33 cellular contexts compared by ENCODE assay signal in the genomic region with DNA sequence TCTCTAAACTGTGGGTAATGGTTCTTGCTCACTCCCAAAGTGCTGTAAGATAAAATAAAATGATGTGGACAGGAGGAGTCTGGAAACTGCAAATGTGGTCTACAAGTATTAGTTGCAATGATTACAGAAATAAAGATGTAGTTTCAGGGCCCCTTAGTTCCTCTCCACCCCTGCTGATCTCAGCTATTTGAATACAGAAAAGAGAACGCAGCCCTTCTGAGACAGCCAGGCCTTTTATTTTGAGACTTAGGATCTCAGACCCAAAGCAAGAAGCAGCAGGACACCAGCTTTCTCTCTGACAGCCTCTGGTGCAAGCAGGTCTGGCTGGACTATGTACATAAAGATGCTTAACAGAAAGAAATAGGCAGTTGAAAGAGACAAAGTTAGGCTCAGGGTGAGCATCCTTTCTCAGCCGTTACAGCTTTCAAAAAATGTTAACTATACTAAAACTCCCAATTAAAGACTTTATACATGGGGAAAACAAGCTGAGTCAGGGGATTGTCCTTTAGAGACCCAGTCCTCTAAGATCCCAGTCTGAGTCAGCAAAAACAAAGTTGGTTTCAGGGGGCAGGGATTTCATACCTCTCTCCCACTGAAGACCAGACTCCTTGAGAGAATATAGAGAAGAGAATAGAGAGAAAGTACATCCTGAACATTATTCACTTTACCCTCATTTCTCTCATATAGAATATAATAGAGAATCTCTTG.
"Had no signal": no experiment of that assay in that cellular context is flagged by ENCODE, and none has a peak within 500 bp of the region (broad histone marks: within the 10 kb centered on the region; RNA-seq: fewer than 3 reads in every experiment).

No MANE protein-coding gene starts in this region.

- H3K27me3 ChIP-seq: adrenal gland, body of pancreas, cardiac muscle cell, dorsolateral prefrontal cortex, uterus had no signal

- H3K4me2 ChIP-seq: hepatocyte had no signal

- H2AFZ ChIP-seq: hepatocyte had no signal

- H3K4me3 Mint-ChIP-seq: activated CD4-positive, alpha-beta memory T cell treated with anti-CD3 and anti-CD28 coated beads for 36 hours; activated CD4-positive, alpha-beta T cell treated with anti-CD3 and anti-CD28 coated beads, Interleukin-2, amount 10 ng/mL, durations not matched to agents 24 days and 14 days; activated naive CD4-positive, alpha-beta T cell treated with anti-CD3 and anti-CD28 coated beads for 36 hours; activated naive CD8-positive, alpha-beta T cell treated with anti-CD3 and anti-CD28 coated beads for 36 hours; activated T-helper 1 cell treated with anti-CD3 and anti-CD28 coated beads, Interleukin-12 subunit alpha, Interleukin-12 subunit beta, Interleukin-2, Interleukin-4 antibody, amounts not matched to agents 30 ng/mL and 10 ng/mL and 1 ng/mL, durations not matched to agents 14 hours and 24 hours and 36 hours; naive thymus-derived CD8-positive, alpha-beta T cell; stimulated activated effector memory CD8-positive, alpha-beta T cell treated with anti-CD3 and anti-CD28 coated beads, Interleukin-12 subunit alpha, Interleukin-12 subunit beta, amount 100 ng/mL, for 72 hours; stimulated activated naive CD8-positive, alpha-beta T cell treated with anti-CD3 and anti-CD28 coated beads, Interleukin-15, Interleukin-2, amounts not matched to agents 100 ng/mL and 50 ng/mL, for 24 hours; T-helper 1 cell treated with Interleukin-12 subunit alpha and Interleukin-12 subunit beta and Interleukin-4 antibody, amounts not matched to agents 30 μg/mL and 1 μg/mL, for 36 hours; type B pancreatic cell had no signal

- H3K9me3 Mint-ChIP-seq: activated CD4-positive, alpha-beta memory T cell treated with anti-CD3 and anti-CD28 coated beads for 36 hours; activated naive CD4-positive, alpha-beta T cell treated with anti-CD3 and anti-CD28 coated beads for 36 hours; activated naive CD8-positive, alpha-beta T cell treated with anti-CD3 and anti-CD28 coated beads for 36 hours; stimulated activated effector memory CD8-positive, alpha-beta T cell treated with anti-CD3 and anti-CD28 coated beads, Interleukin-12 subunit alpha, Interleukin-12 subunit beta, amount 100 ng/mL, for 72 hours; stimulated activated naive CD8-positive, alpha-beta T cell treated with anti-CD3 and anti-CD28 coated beads, Interleukin-15, Interleukin-2, amounts not matched to agents 100 ng/mL and 50 ng/mL, for 24 hours; T-helper 1 cell treated with Interleukin-12 subunit alpha and Interleukin-12 subunit beta and Interleukin-4 antibody, amounts not matched to agents 30 μg/mL and 1 μg/mL, for 36 hours; type B pancreatic cell had no signal

- H3K36me3 ChIP-seq: adrenal gland, cardiac muscle cell, left ventricle myocardium inferior, uterus had no signal

- H3K4me3 ChIP-seq: adrenal gland, body of pancreas, cardiac muscle cell, coronary artery, dorsolateral prefrontal cortex, hepatocyte, left ventricle myocardium inferior, lung, skin epidermis, uterus had no signal

- DNase-seq: activated CD4-positive, alpha-beta memory T cell treated with anti-CD3 and anti-CD28 coated beads for 36 hours; activated CD4-positive, alpha-beta T cell treated with anti-CD3 and anti-CD28 coated beads, Interleukin-2, amount 10 ng/mL, durations not matched to agents 24 days and 14 days; activated CD4-positive, CD25-positive, alpha-beta regulatory T cell treated with anti-CD3 and anti-CD28 coated beads, Interleukin-2, amount 50 U/mL, for 72 hours; activated CD8-positive, alpha-beta memory T cell treated with anti-CD3 and anti-CD28 coated beads, Interleukin-2, amount 50 U/mL, for 4 hours; activated effector memory CD4-positive, alpha-beta T cell treated with anti-CD3 and anti-CD28 coated beads, Interleukin-2, amount 50 U/mL, for 16 hours; activated naive CD4-positive, alpha-beta T cell treated with anti-CD3 and anti-CD28 coated beads for 36 hours; activated naive CD8-positive, alpha-beta T cell treated with anti-CD3 and anti-CD28 coated beads for 36 hours; activated T-cell treated with anti-CD3 and anti-CD28 coated beads, Interleukin-2, amount 50 U/mL, for 1 hour; adrenal gland; aorta; body of pancreas; cerebellar nuclear complex; dorsolateral prefrontal cortex; effector memory CD4-positive, alpha-beta T cell; islet precursor cell; left ventricle myocardium inferior; naive thymus-derived CD8-positive, alpha-beta T cell; stimulated activated CD4-positive, alpha-beta T cell treated with anti-CD3 and anti-CD28 coated beads, Interleukin-12 subunit alpha, Interleukin-12 subunit beta, amount 100 ng/mL, for 4 hours; stimulated activated CD4-positive, alpha-beta T cell treated with anti-CD3 and anti-CD28 coated beads, Interleukin-4, amount 100 ng/mL, for 24 hours; T1000; uterus had no signal

- H3K4me1 Mint-ChIP-seq: activated CD4-positive, alpha-beta T cell treated with anti-CD3 and anti-CD28 coated beads, Interleukin-2, amount 10 ng/mL, durations not matched to agents 24 days and 14 days; activated naive CD8-positive, alpha-beta T cell treated with anti-CD3 and anti-CD28 coated beads for 36 hours; stimulated activated effector memory CD8-positive, alpha-beta T cell treated with anti-CD3 and anti-CD28 coated beads, Interleukin-12 subunit alpha, Interleukin-12 subunit beta, amount 100 ng/mL, for 72 hours had no signal

- H3K79me2 ChIP-seq: hepatocyte had no signal

- H3K27ac Mint-ChIP-seq: activated CD4-positive, alpha-beta memory T cell treated with anti-CD3 and anti-CD28 coated beads for 36 hours; activated CD4-positive, alpha-beta T cell treated with anti-CD3 and anti-CD28 coated beads, Interleukin-2, amount 10 ng/mL, durations not matched to agents 24 days and 14 days; activated naive CD4-positive, alpha-beta T cell treated with anti-CD3 and anti-CD28 coated beads for 36 hours; activated naive CD8-positive, alpha-beta T cell treated with anti-CD3 and anti-CD28 coated beads for 36 hours; activated T-helper 1 cell treated with anti-CD3 and anti-CD28 coated beads, Interleukin-12 subunit alpha, Interleukin-12 subunit beta, Interleukin-2, Interleukin-4 antibody, amounts not matched to agents 30 ng/mL and 10 ng/mL and 1 ng/mL, durations not matched to agents 14 hours and 24 hours and 36 hours; naive thymus-derived CD8-positive, alpha-beta T cell; progenitor cell of endocrine pancreas; stimulated activated effector memory CD8-positive, alpha-beta T cell treated with anti-CD3 and anti-CD28 coated beads, Interleukin-12 subunit alpha, Interleukin-12 subunit beta, amount 100 ng/mL, for 72 hours; stimulated activated naive CD8-positive, alpha-beta T cell treated with anti-CD3 and anti-CD28 coated beads, Interleukin-15, Interleukin-2, amounts not matched to agents 100 ng/mL and 50 ng/mL, for 24 hours; T-helper 1 cell treated with Interleukin-12 subunit alpha and Interleukin-12 subunit beta and Interleukin-4 antibody, amounts not matched to agents 30 μg/mL and 1 μg/mL, for 36 hours; type B pancreatic cell had no signal

- ATAC-seq: body of pancreas; naive thymus-derived CD8-positive, alpha-beta T cell; sciatic nerve; stimulated activated effector memory CD8-positive, alpha-beta T cell treated with anti-CD3 and anti-CD28 coated beads, Interleukin-12 subunit alpha, Interleukin-12 subunit beta, amount 100 ng/mL, for 72 hours had no signal

- H3K27ac ChIP-seq: adrenal gland, body of pancreas, cardiac muscle cell, coronary artery, hepatocyte, left ventricle myocardium inferior, skin epidermis, uterus had no signal

- H3K9me3 ChIP-seq: adrenal gland, body of pancreas, left ventricle myocardium inferior, uterus had no signal

- H3K4me1 ChIP-seq: adrenal gland, body of pancreas, uterus had no signal

- H3K36me3 Mint-ChIP-seq: activated CD4-positive, alpha-beta memory T cell treated with anti-CD3 and anti-CD28 coated beads for 36 hours; activated naive CD8-positive, alpha-beta T cell treated with anti-CD3 and anti-CD28 coated beads for 36 hours; stimulated activated effector memory CD8-positive, alpha-beta T cell treated with anti-CD3 and anti-CD28 coated beads, Interleukin-12 subunit alpha, Interleukin-12 subunit beta, amount 100 ng/mL, for 72 hours; type B pancreatic cell had no signal
